30 cellular contexts compared by ENCODE assay signal in genomic region chr22:20639343-20639742, GRCh38.
"Had no signal": no experiment of that assay in that cellular context is flagged by ENCODE, and none has a peak within 500 bp of the region (broad histone marks: within the 10 kb centered on the region; RNA-seq: fewer than 3 reads in every experiment).

No MANE protein-coding gene starts in this region.

- DNase-seq: activated B cell treated with CpG ODN at 0.5 μM for 24 hours; activated CD4-positive, alpha-beta T cell treated with anti-CD3 and anti-CD28 coated beads for 48 hours; activated CD4-positive, alpha-beta T cell treated with anti-CD3 and anti-CD28 coated beads, Interleukin-2, amount 50 U/mL, for 1 hour; activated CD4-positive, alpha-beta T cell treated with anti-CD3 and anti-CD28 coated beads, Interleukin-2, amount 50 U/mL, for 48 hours; activated CD8-positive, alpha-beta memory T cell treated with anti-CD3 and anti-CD28 coated beads for 24 hours; activated CD8-positive, alpha-beta T cell treated with anti-CD3 and anti-CD28 coated beads for 36 hours; activated naive CD4-positive, alpha-beta T cell treated with anti-CD3 and anti-CD28 coated beads, Interleukin-2, amount 50 U/mL, for 16 hours; activated T-cell treated with anti-CD3 and anti-CD28 coated beads for 4 hours; activated T-cell treated with anti-CD3 and anti-CD28 coated beads, Interleukin-2, amount 50 U/mL, for 24 hours; activated T-cell treated with anti-CD3 and anti-CD28 coated beads, Interleukin-2, amount 50 U/mL, for 72 hours; amniotic stem cell; anterior cingulate cortex; brain microvascular endothelial cell; caudate nucleus; cortex of kidney; dermis blood vessel endothelial cell; effector CD4-positive, alpha-beta T cell; effector memory CD8-positive, alpha-beta T cell; erythroblast; foreskin keratinocyte; gastrocnemius medialis; glutamatergic neuron; heart left ventricle; T-helper 1 cell; T-helper 17 cell; T1000; WERI-Rb-1 had no signal

- H3K27ac Mint-ChIP-seq: activated B cell treated with CpG ODN at 0.5 μM for 24 hours; activated CD8-positive, alpha-beta T cell treated with anti-CD3 and anti-CD28 coated beads for 36 hours; activated naive CD8-positive, alpha-beta T cell; activated T-cell treated with anti-CD3 and anti-CD28 coated beads, Interleukin-2, amount 50 U/mL, for 24 hours; activated T-cell treated with anti-CD3 and anti-CD28 coated beads, Interleukin-2, amount 50 U/mL, for 72 hours; effector memory CD8-positive, alpha-beta T cell; T-helper 17 cell; T-helper 2 cell treated with Interferon-gamma antibody and Interleukin-4, amounts not matched to agents 5 μg/mL and 100 μg/mL, for 36 hours had no signal

- H3K27me3 Mint-ChIP-seq: activated CD8-positive, alpha-beta T cell treated with anti-CD3 and anti-CD28 coated beads for 36 hours; activated naive CD8-positive, alpha-beta T cell had no signal

- H3K4me3 Mint-ChIP-seq: activated B cell treated with CpG ODN at 0.5 μM for 24 hours; activated CD8-positive, alpha-beta T cell treated with anti-CD3 and anti-CD28 coated beads for 36 hours; activated naive CD8-positive, alpha-beta T cell; activated T-cell treated with anti-CD3 and anti-CD28 coated beads, Interleukin-2, amount 50 U/mL, for 24 hours; activated T-cell treated with anti-CD3 and anti-CD28 coated beads, Interleukin-2, amount 50 U/mL, for 72 hours; effector memory CD8-positive, alpha-beta T cell; T-helper 17 cell; T-helper 2 cell treated with Interferon-gamma antibody and Interleukin-4, amounts not matched to agents 5 μg/mL and 100 μg/mL, for 36 hours had no signal

- ATAC-seq: activated CD4-positive, CD25-positive, alpha-beta regulatory T cell treated with anti-CD3 and anti-CD28 coated beads, Interleukin-2, amount 50 U/mL, for 24 hours; activated CD8-positive, alpha-beta T cell treated with anti-CD3 and anti-CD28 coated beads for 36 hours; activated T-cell treated with anti-CD3 and anti-CD28 coated beads, Interleukin-2, amount 50 U/mL, for 72 hours; effector memory CD8-positive, alpha-beta T cell; foreskin keratinocyte; gastrocnemius medialis; heart left ventricle; T-helper 17 cell had no signal

- H3K4me1 Mint-ChIP-seq: activated B cell treated with CpG ODN at 0.5 μM for 24 hours had no signal

- H3K9me3 Mint-ChIP-seq: activated CD8-positive, alpha-beta T cell treated with anti-CD3 and anti-CD28 coated beads for 36 hours had no signal

- H3K36me3 Mint-ChIP-seq: activated naive CD8-positive, alpha-beta T cell had no signal
